In the genomic region with DNA sequence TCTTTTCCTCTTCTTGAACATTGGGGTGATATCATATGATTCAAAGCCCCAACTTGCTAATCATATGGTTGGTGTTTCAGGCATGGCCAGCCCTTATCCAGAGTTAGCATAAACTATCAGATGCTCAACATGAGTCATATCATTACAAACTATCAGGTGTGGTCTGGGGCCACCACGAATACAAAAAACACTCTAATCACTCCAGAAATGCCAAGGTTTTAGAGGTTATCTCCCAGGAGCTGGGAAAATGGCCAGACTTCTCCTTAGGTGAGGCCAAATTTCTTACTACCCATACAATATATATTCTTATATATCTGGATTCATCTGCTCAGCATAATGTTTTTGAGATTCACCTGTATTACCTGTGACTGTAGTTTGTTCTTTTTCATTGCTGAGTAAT, we compare ENCODE assay signal across 19 cellular contexts.
"Had no signal": no experiment of that assay in that cellular context is flagged by ENCODE, and none has a peak within 500 bp of the region (broad histone marks: within the 10 kb centered on the region; RNA-seq: fewer than 3 reads in every experiment).

No MANE protein-coding gene starts in this region.

- H3K36me3 ChIP-seq: esophagus muscularis mucosa, gastrocnemius medialis, heart right ventricle, left lung, lower lobe of right lung had no signal

- H3K27ac ChIP-seq: coronary artery, dorsolateral prefrontal cortex, esophagus muscularis mucosa, gastrocnemius medialis, heart right ventricle, left lung, lower lobe of right lung had no signal

- H3K4me1 ChIP-seq: esophagus muscularis mucosa, gastrocnemius medialis, heart right ventricle, left lung, lower lobe of right lung had no signal

- H3K9me3 ChIP-seq: esophagus muscularis mucosa, gastrocnemius medialis, left lung, lower lobe of right lung, mucosa of descending colon had no signal

- DNase-seq: dermis blood vessel endothelial cell; dorsolateral prefrontal cortex; effector CD4-positive, alpha-beta T cell; effector memory CD4-positive, alpha-beta T cell; foreskin melanocyte; gastrocnemius medialis; glutamatergic neuron; head of caudate nucleus; heart right ventricle; hippocampal formation; left cardiac atrium; left lung; left ventricle myocardium superior; lower lobe of right lung; mesenchymal stem cell; mucosa of descending colon; naive B cell had no signal

- H3K27me3 ChIP-seq: dorsolateral prefrontal cortex, esophagus muscularis mucosa, gastrocnemius medialis, heart right ventricle, left lung had no signal

- H3K4me3 ChIP-seq: coronary artery, dorsolateral prefrontal cortex, esophagus muscularis mucosa, gastrocnemius medialis, heart right ventricle, left lung, lower lobe of right lung, mucosa of descending colon had no signal
